In genomic region chr3:73820431-73820830, GRCh38 we compare ENCODE assay signal across 18 cellular contexts.
A peak's percentile ranks its signal among the peaks of the same experiment; 100 is the strongest.
DNase-seq lines count a peak whose midpoint lies in the region; ATAC-seq, FAIRE-seq and TF ChIP-seq lines count a peak whose summit lies in the region.
"Had no signal": no experiment of that assay in that cellular context is flagged by ENCODE, and none has a peak within 500 bp of the region (broad histone marks: within the 10 kb centered on the region; RNA-seq: fewer than 3 reads in every experiment).

No MANE protein-coding gene starts in this region.

- H3K36me3 ChIP-seq in astrocyte (ENCODE audit: insufficient read depth, low read length) (no peaks in the 10 kb centered on the region), skeletal muscle satellite cell (ENCODE audit: insufficient read depth, low read length) (no peaks in the 10 kb centered on the region)
- H3K36me3 ChIP-seq: BLaER1, HAP-1 had no signal

- H3K4me1 Mint-ChIP-seq in HFFc6 (ENCODE audit: low read depth) (peaks cover 25% of the 10 kb centered on the region), astrocyte (ENCODE audit: low read depth, unreplicated experiment) (no peaks in the 10 kb centered on the region)
- H3K4me1 Mint-ChIP-seq: CD14-positive monocyte; CD4-positive, alpha-beta memory T cell had no signal

- peak overlapping the region; percentile 2 for H3K4me2 ChIP-seq in astrocyte (ENCODE audit: low read length)
- peak overlapping the region; percentile 72 for H3K4me2 ChIP-seq in skeletal muscle satellite cell (ENCODE audit: low read length)
- H3K4me2 ChIP-seq: BLaER1 had no signal

- H3K9me3 Mint-ChIP-seq in HFFc6 (no peaks in the 10 kb centered on the region), astrocyte (ENCODE audit: unreplicated experiment) (peaks cover 7% of the 10 kb centered on the region)

- no peak for TF ChIP-seq CTCF in HFFc6 (IDR thresholded peaks at IDR 0.05)
- TF ChIP-seq CTCF in astrocyte (IDR thresholded peaks at IDR 0.05; ENCODE audit: insufficient read depth, low read depth, low read length): no peak

- no peak for DNase-seq in HFFc6
- no peak for DNase-seq in astrocyte (ENCODE audit: low read depth)
- peak; percentile 51 for DNase-seq in fibroblast of peridontal ligament (ENCODE audit: extremely low read depth)
- DNase-seq in activated CD4-positive, CD25-positive, alpha-beta regulatory T cell (lab: John Stamatoyannopoulos, UW): no peak
- no peak for DNase-seq in Right ventricle myocardium inferior (ENCODE audit: missing footprints)
- DNase-seq in head of caudate nucleus: no peak
- no peak for DNase-seq in Kasumi-1 (lab: John Stamatoyannopoulos, UW)
- DNase-seq: CD4-positive, alpha-beta memory T cell; DMS153; DMS79; GDM1; KG1 had no signal

- H3K27ac Mint-ChIP-seq in HFFc6 (peak overlapping the region; percentile 42; the same call in 1 of the 2 replicates), astrocyte (ENCODE audit: unreplicated experiment) (no peak overlapping the region)
- H3K27ac Mint-ChIP-seq: CD4-positive, alpha-beta memory T cell had no signal

- no peak for ATAC-seq in Right ventricle myocardium inferior
- ATAC-seq: HepG2 had no signal

- no peak for FAIRE-seq in astrocyte (lab: Jason Lieb, UNC)
- FAIRE-seq: A204.1, HepG2 had no signal

- H3K9me3 ChIP-seq in astrocyte (ENCODE audit: insufficient read depth, low read depth, low read length) (no peaks in the 10 kb centered on the region), skeletal muscle satellite cell (replicated peaks; ENCODE audit: low read length) (no peaks in the 10 kb centered on the region)

- H3K4me3 ChIP-seq in astrocyte (ENCODE audit: insufficient read depth, low read depth, low read length): no peak overlapping the region
- peak overlapping the region; percentile 29 for H3K4me3 ChIP-seq in skeletal muscle satellite cell (ENCODE audit: low read length)
- H3K4me3 ChIP-seq: BLaER1, HAP-1 had no signal

- H3K79me2 ChIP-seq in astrocyte (ENCODE audit: insufficient read depth, low read length): no peaks in the 10 kb centered on the region

- H3K36me3 Mint-ChIP-seq in HFFc6 (ENCODE audit: low read depth): no peaks in the 10 kb centered on the region; the same call in 1 of the 2 replicates
- no peaks in the 10 kb centered on the region for H3K36me3 Mint-ChIP-seq in astrocyte (ENCODE audit: low read depth, unreplicated experiment)
- H3K36me3 Mint-ChIP-seq: CD14-positive monocyte; CD4-positive, alpha-beta memory T cell had no signal

- H4K20me1 ChIP-seq in astrocyte (ENCODE audit: insufficient read depth, low read length): no peaks in the 10 kb centered on the region
- H4K20me1 ChIP-seq: BLaER1 had no signal

- peaks cover 4% of the 10 kb centered on the region for H3K27me3 Mint-ChIP-seq in HFFc6 (ENCODE audit: insufficient read depth)
- no peaks in the 10 kb centered on the region for H3K27me3 Mint-ChIP-seq in astrocyte (ENCODE audit: low read depth, unreplicated experiment)
- H3K27me3 Mint-ChIP-seq: CD4-positive, alpha-beta memory T cell had no signal

- H3K4me1 ChIP-seq in astrocyte (ENCODE audit: insufficient read depth, low read length): no peaks in the 10 kb centered on the region
- peaks cover 24% of the 10 kb centered on the region for H3K4me1 ChIP-seq in skeletal muscle satellite cell (ENCODE audit: control insufficient read depth, insufficient read depth, low read length)
- H3K4me1 ChIP-seq: BLaER1, HAP-1 had no signal

- no peak overlapping the region; the same call in 1 of the 2 replicates for H3K4me3 Mint-ChIP-seq in HFFc6
- H3K4me3 Mint-ChIP-seq in astrocyte (ENCODE audit: unreplicated experiment): no peak overlapping the region
- H3K4me3 Mint-ChIP-seq: CD14-positive monocyte; CD4-positive, alpha-beta memory T cell had no signal

- H3K9ac ChIP-seq in astrocyte (ENCODE audit: low read length) (no peak overlapping the region), skeletal muscle satellite cell (ENCODE audit: low read depth, low read length) (peak overlapping the region; percentile 52)
- H3K9ac ChIP-seq: BLaER1 had no signal

- H2AFZ ChIP-seq in astrocyte (ENCODE audit: low read depth, low read length): no peak overlapping the region

- H3K27me3 ChIP-seq in astrocyte (ENCODE audit: insufficient read depth, low read length): no peaks in the 10 kb centered on the region
- no peaks in the 10 kb centered on the region for H3K27me3 ChIP-seq in skeletal muscle satellite cell (ENCODE audit: control insufficient read depth, insufficient read depth, low read length)
- H3K27me3 ChIP-seq: BLaER1 had no signal

- intact Hi-C loops in Right ventricle myocardium inferior (cut with DNase I) (no loop called here), head of caudate nucleus (cut with DNase I) (no loop called here)

- H3K27ac ChIP-seq in astrocyte (ENCODE audit: low read depth, low read length): no peak overlapping the region
- H3K27ac ChIP-seq: BLaER1 had no signal
